In genomic region chr1:184035719-184036516, GRCh38 we compare ENCODE assay signal across 8 cellular contexts. TPM values are rescaled to one million over a fixed set of nuclear protein-coding genes. Genes with fewer than 3 reads are reported as not detected.
DNase-seq lines count a peak whose midpoint lies in the region; ATAC-seq and TF ChIP-seq lines count a peak whose summit lies in the region.

No MANE protein-coding gene starts in this region.

- peak overlapping the region in 3 of 5 donors; percentile 41 to 81 (median 75) for H3K27ac ChIP-seq in adrenal gland
- no peak overlapping the region for H3K27ac ChIP-seq in suprapubic skin
- no peak overlapping the region for H3K27ac ChIP-seq in Karpas-422 (ENCODE audit: low read length)

- no peak overlapping the region for H3K9ac ChIP-seq in Karpas-422 (ENCODE audit: low read length)

- peak overlapping the region; percentile 34 for H3K4me3 Mint-ChIP-seq in activated CD4-positive, alpha-beta T cell treated with anti-CD3 and anti-CD28 coated beads, Interleukin-2, amount 10 ng/mL, durations not matched to agents 7 days and 5 days

- H3K9me2 ChIP-seq in Karpas-422 (replicated peaks; ENCODE audit: insufficient read depth, low read length): no peaks in the 10 kb centered on the region

- ATAC-seq in GM19328 (IDR thresholded peaks at IDR 0.05; ENCODE audit: unreplicated experiment): no peak

- POLR2A ChIA-PET in activated CD4-positive, alpha-beta T cell treated with anti-CD3 and anti-CD28 coated beads, Interleukin-2, amount 10 ng/mL, durations not matched to agents 7 days and 5 days (lab: Charles Lee): no interaction called here

- H3K27ac Mint-ChIP-seq in activated CD4-positive, alpha-beta T cell treated with anti-CD3 and anti-CD28 coated beads, Interleukin-2, amount 10 ng/mL, durations not matched to agents 7 days and 5 days: no peak overlapping the region

- H3K27me3 ChIP-seq in adrenal gland (peaks cover 4% of the 10 kb centered on the region), suprapubic skin (peaks cover 38% of the 10 kb centered on the region), Karpas-422 (ENCODE audit: low read length) (no peaks in the 10 kb centered on the region)

- no peaks in the 10 kb centered on the region for H3K9me3 ChIP-seq in adrenal gland (replicated peaks in 1 of 3)
- H3K9me3 ChIP-seq in suprapubic skin: no peaks in the 10 kb centered on the region
- no peaks in the 10 kb centered on the region for H3K9me3 ChIP-seq in Karpas-422 (ENCODE audit: low read length)

- DNase-seq in activated CD4-positive, alpha-beta T cell treated with anti-CD3 and anti-CD28 coated beads, Interleukin-2, amount 10 ng/mL, durations not matched to agents 7 days and 5 days: no peak
- no peak for DNase-seq in activated CD4-positive, alpha-beta T cell treated with anti-CD3 and anti-CD28 coated beads for 1 hour
- DNase-seq in adrenal gland: peak in 3 of 7 donors; percentile 9 to 88 (median 19)
- peak; percentile 71 for DNase-seq in left kidney (ENCODE audit: low read depth, low spot score)
- DNase-seq in suprapubic skin (ENCODE audit: low spot score in 2 of 2): no peak
- DNase-seq in NCI-H2081 (lab: John Stamatoyannopoulos, UW): no peak
- no peak for DNase-seq in Karpas-422

- H4K20me1 ChIP-seq in Karpas-422 (ENCODE audit: insufficient read depth, low read depth, low read length): no peaks in the 10 kb centered on the region

- H3K4me1 ChIP-seq in adrenal gland (replicated peaks in 1 of 2) (peaks cover 0 to 6% of the 10 kb centered on the region in 2 donors), suprapubic skin (peaks cover 22% of the 10 kb centered on the region), Karpas-422 (ENCODE audit: low read length) (no peaks in the 10 kb centered on the region)

- peaks cover 17% of the 10 kb centered on the region for H3K4me1 Mint-ChIP-seq in activated CD4-positive, alpha-beta T cell treated with anti-CD3 and anti-CD28 coated beads, Interleukin-2, amount 10 ng/mL, durations not matched to agents 7 days and 5 days

- TF ChIP-seq EP300 in suprapubic skin (IDR thresholded peaks at IDR 0.05): no peak

- TF ChIP-seq CTCF in adrenal gland (IDR thresholded peaks at IDR 0.05): peak in 1 of 6 experiments; percentile 2
- no peak for TF ChIP-seq CTCF in suprapubic skin (IDR thresholded peaks at IDR 0.05)

- H3K79me2 ChIP-seq in Karpas-422 (ENCODE audit: low read length): no peaks in the 10 kb centered on the region

- H3K27me3 Mint-ChIP-seq in activated CD4-positive, alpha-beta T cell treated with anti-CD3 and anti-CD28 coated beads, Interleukin-2, amount 10 ng/mL, durations not matched to agents 7 days and 5 days: peaks cover 81% of the 10 kb centered on the region

- H2AFZ ChIP-seq in Karpas-422 (ENCODE audit: low read length): no peak overlapping the region

- no peaks in the 10 kb centered on the region for H3K9me3 Mint-ChIP-seq in activated CD4-positive, alpha-beta T cell treated with anti-CD3 and anti-CD28 coated beads, Interleukin-2, amount 10 ng/mL, durations not matched to agents 7 days and 5 days

- intact Hi-C loops in adrenal gland (cut with DNase I): no loop called here

- H3K4me2 ChIP-seq in Karpas-422 (ENCODE audit: low read depth, low read length, poor library complexity, severe bottlenecking): no peak overlapping the region

- TF ChIP-seq POLR2A in adrenal gland (IDR thresholded peaks at IDR 0.05): no peak
- TF ChIP-seq POLR2A in suprapubic skin (IDR thresholded peaks at IDR 0.05): no peak

- no peaks in the 10 kb centered on the region for H3K36me3 Mint-ChIP-seq in activated CD4-positive, alpha-beta T cell treated with anti-CD3 and anti-CD28 coated beads, Interleukin-2, amount 10 ng/mL, durations not matched to agents 7 days and 5 days (ENCODE audit: low read depth)

- CTCF ChIA-PET in activated CD4-positive, alpha-beta T cell treated with anti-CD3 and anti-CD28 coated beads, Interleukin-2, amount 10 ng/mL, durations not matched to agents 7 days and 5 days (lab: Charles Lee): no interaction called here

- H3K36me3 ChIP-seq in adrenal gland (replicated peaks in 1 of 2) (no peaks in the 10 kb centered on the region), suprapubic skin (no peaks in the 10 kb centered on the region), Karpas-422 (ENCODE audit: insufficient read depth, low read length) (no peaks in the 10 kb centered on the region)

- H3K4me3 ChIP-seq in adrenal gland (peak overlapping the region in 2 of 4 donors; percentile 51 to 89), suprapubic skin (peak overlapping the region; percentile 82), Karpas-422 (ENCODE audit: low read length) (no peak overlapping the region)

- 20 to 33% (median 23%) methylated on average over 28 to 31 of the region's 31 CpGs for WGBS in adrenal gland, 4 donors
- WGBS in suprapubic skin: 29% methylated on average over 31 of the region's 31 CpGs

RNA-seq across cellular contexts. Expression of gene COLGALT2, which starts 1.6 kb away (rescaled TPM):
- under 1 TPM; 0.35 to 0.37 TPM for total RNA-seq in activated CD4-positive, alpha-beta T cell treated with anti-CD3 and anti-CD28 coated beads, Interleukin-2, amount 10 ng/mL, durations not matched to agents 7 days and 5 days
- total RNA-seq in adrenal gland: 10 to 100 TPM in 3 of 8 donors, 1 to 10 TPM in 5; 2.6 to 12.6 (median 8.5) TPM
- 10 to 100 TPM in 1 of 3 donors, 1 to 10 TPM in 2; 5.4 to 12.9 (median 8.2) TPM for polyA plus RNA-seq in adrenal gland
- total RNA-seq in suprapubic skin: under 1 TPM in 3 of 4 donors, not detected in 1; 0.16 to 0.70 (median 0.17) TPM
- total RNA-seq in Karpas-422 (2014; rRNA removed; shearing (Covaris generic); ENCODE audit: low replicate concordance): 0.04 TPM in 1 of 2 replicates, not detected in the other

RNA-seq across cellular contexts. Expression of gene TSEN15, which starts 15.6 kb away (rescaled TPM):
- 10 to 100 TPM; 44.1 to 48.9 TPM for total RNA-seq in activated CD4-positive, alpha-beta T cell treated with anti-CD3 and anti-CD28 coated beads, Interleukin-2, amount 10 ng/mL, durations not matched to agents 7 days and 5 days
- total RNA-seq in adrenal gland: 10 to 100 TPM; 16.3 to 55.1 (median 28.8) TPM
- polyA plus RNA-seq in adrenal gland: 10 to 100 TPM; 19.3 to 45.1 (median 19.9) TPM
- 10 to 100 TPM; 14.8 to 24.7 (median 21.3) TPM for total RNA-seq in suprapubic skin
- 46.2 and 79.7 TPM in 2 replicates for total RNA-seq in Karpas-422 (2014; rRNA removed; shearing (Covaris generic); ENCODE audit: low replicate concordance)

Comparison
In these comparisons a context has a peak if more than half of its experiments do, and no peak if none do; other contexts are left out.
1. H3K27ac ChIP-seq: peak in adrenal gland (3 of 5); none in suprapubic skin (single experiment) and Karpas-422 (single experiment).